In genomic region chr12:116058574-116058973, GRCh38 we compare ENCODE assay signal across 20 cellular contexts.
"Had no signal": no experiment of that assay in that cellular context is flagged by ENCODE, and none has a peak within 500 bp of the region (broad histone marks: within the 10 kb centered on the region; RNA-seq: fewer than 3 reads in every experiment).

No MANE protein-coding gene starts in this region.

- H3K36me3 Mint-ChIP-seq: stimulated activated effector memory CD8-positive, alpha-beta T cell treated with anti-CD3 and anti-CD28 coated beads, Interleukin-12 subunit alpha, Interleukin-12 subunit beta, amount 100 ng/mL, for 72 hours; type B pancreatic cell had no signal

- DNase-seq: cortex of kidney; effector memory CD4-positive, alpha-beta T cell; gastrocnemius medialis; heart right ventricle; hypothalamus; left lung; lower lobe of right lung; midbrain; naive thymus-derived CD4-positive, alpha-beta T cell; nucleus accumbens; ovary; right cardiac atrium; stimulated activated CD4-positive, alpha-beta T cell treated with anti-CD3 and anti-CD28 coated beads, Interleukin-4, amount 100 ng/mL, for 1 hour; stimulated activated CD8-positive, alpha-beta memory T cell treated with anti-CD3 and anti-CD28 coated beads, Interleukin-4, amount 100 ng/mL, for 48 hours; stimulated activated naive CD8-positive, alpha-beta T cell treated with anti-CD3 and anti-CD28 coated beads, Interleukin-15, Interleukin-2, amounts not matched to agents 100 U/mL and 50 U/mL, for 24 hours; thyroid gland had no signal

- H3K27ac Mint-ChIP-seq: memory B cell; naive thymus-derived CD4-positive, alpha-beta T cell; stimulated activated effector memory CD8-positive, alpha-beta T cell treated with anti-CD3 and anti-CD28 coated beads, Interleukin-12 subunit alpha, Interleukin-12 subunit beta, amount 100 ng/mL, for 72 hours; type B pancreatic cell had no signal

- ATAC-seq: left lung; lower lobe of right lung; naive thymus-derived CD4-positive, alpha-beta T cell; right cardiac atrium; stimulated activated effector memory CD8-positive, alpha-beta T cell treated with anti-CD3 and anti-CD28 coated beads, Interleukin-12 subunit alpha, Interleukin-12 subunit beta, amount 100 ng/mL, for 72 hours; stimulated activated naive CD8-positive, alpha-beta T cell treated with anti-CD3 and anti-CD28 coated beads, Interleukin-15, Interleukin-2, amounts not matched to agents 100 U/mL and 50 U/mL, for 24 hours had no signal

- H3K27me3 Mint-ChIP-seq: memory B cell; naive thymus-derived CD4-positive, alpha-beta T cell; type B pancreatic cell had no signal

- H3K9me3 Mint-ChIP-seq: memory B cell; naive thymus-derived CD4-positive, alpha-beta T cell; neural crest cell; stimulated activated effector memory CD8-positive, alpha-beta T cell treated with anti-CD3 and anti-CD28 coated beads, Interleukin-12 subunit alpha, Interleukin-12 subunit beta, amount 100 ng/mL, for 72 hours; type B pancreatic cell had no signal

- H3K4me3 Mint-ChIP-seq: memory B cell; naive thymus-derived CD4-positive, alpha-beta T cell; neural crest cell; stimulated activated effector memory CD8-positive, alpha-beta T cell treated with anti-CD3 and anti-CD28 coated beads, Interleukin-12 subunit alpha, Interleukin-12 subunit beta, amount 100 ng/mL, for 72 hours; type B pancreatic cell had no signal
